8 cellular contexts compared by ENCODE assay signal in genomic region chr7:102395958-102396709, GRCh38. TPM values are rescaled to one million over a fixed set of nuclear protein-coding genes. Genes with fewer than 3 reads are reported as not detected.
DNase-seq lines count a peak whose midpoint lies in the region; ATAC-seq, FAIRE-seq and TF ChIP-seq lines count a peak whose summit lies in the region.

A gene with protein sequence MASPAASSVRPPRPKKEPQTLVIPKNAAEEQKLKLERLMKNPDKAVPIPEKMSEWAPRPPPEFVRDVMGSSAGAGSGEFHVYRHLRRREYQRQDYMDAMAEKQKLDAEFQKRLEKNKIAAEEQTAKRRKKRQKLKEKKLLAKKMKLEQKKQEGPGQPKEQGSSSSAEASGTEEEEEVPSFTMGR (plus strand): TSS chr7:102396363. CDS start chr7:102396412, 49 bp downstream.

- H3K4me1 ChIP-seq in HepG2 (ENCODE audit: insufficient read depth, low read length): peaks cover 17% of the 10 kb centered on the region

- 0 out of 2 replicates have a peak, but pooled peaks have one; percentile 9 for TF ChIP-seq RAD21 in HepG2 (CRISPR knock-in tag; IDR thresholded peaks at IDR 0.05)

- peaks cover 18% of the 10 kb centered on the region for H3K4me1 Mint-ChIP-seq in dendritic cell treated with granulocyte-macrophage colony-stimulating factor and Interleukin-4, amounts not matched to agents 40 ng/mL and 50 ng/mL, for 4 days (ENCODE audit: low read depth)

- 5% methylated on average over 27 of the region's 57 CpGs for WGBS in HepG2 (ENCODE audit: low lambda C conversion rate)

- CTCF ChIA-PET in HepG2 (lab: Yijun Ruan, JAX; ENCODE audit: low intra/inter-chr PET ratio, low total read pairs): no interaction called here

- POLR2A ChIA-PET in HepG2 (lab: Yijun Ruan, JAX): interaction anchor here (0.6 to 1.7 kb wide), 4 partner anchors 10 to 1144 kb away, joined by 3 to 6 read pairs (median 3); no protein-coding TSS in a partner anchor

- intact Hi-C loops in dendritic cell treated with granulocyte-macrophage colony-stimulating factor and Interleukin-4, amounts not matched to agents 40 ng/mL and 50 ng/mL, for 4 days (cut with micrococcal nuclease): no loop called here
- intact Hi-C loops in HepG2 (cut with micrococcal nuclease; ENCODE audit: unreplicated experiment): no loop called here

- peak within 1 kb of the TSS; percentile 86 for H3K4me3 Mint-ChIP-seq in dendritic cell treated with granulocyte-macrophage colony-stimulating factor and Interleukin-4, amounts not matched to agents 40 ng/mL and 50 ng/mL, for 4 days

- no peaks in the 10 kb centered on the region for H3K9me3 ChIP-seq in HepG2 (ENCODE audit: low read length)

- H4K20me1 ChIP-seq in HepG2 (ENCODE audit: insufficient read depth, low read length): no peaks in the 10 kb centered on the region

- H3K9me3 Mint-ChIP-seq in dendritic cell treated with granulocyte-macrophage colony-stimulating factor and Interleukin-4, amounts not matched to agents 40 ng/mL and 50 ng/mL, for 4 days: no peaks in the 10 kb centered on the region

- peak within 1 kb of the TSS; percentile 83 for H3K9ac ChIP-seq in HepG2 (ENCODE audit: insufficient read depth, low read depth, low read length)

- TF ChIP-seq EP300 in HepG2 (IDR thresholded peaks at IDR 0.05; ENCODE audit: low read depth in 2 of 2, low read length in 2 of 2) (no peak), HepG2 (CRISPR knock-in tag; IDR thresholded peaks at IDR 0.05; ENCODE audit: borderline replicate concordance) (no peak)

- in situ Hi-C loops in HepG2 (cut with HindIII; ENCODE audit: extremely low pct_ligation_motif_present, low pct_unique_long_range_greater_than_20kb): no loop called here

- peaks cover 6 to 33% of the 10 kb centered on the region in 2 experiments; a peak in 3 of 5 replicates for H3K36me3 ChIP-seq in HepG2 (replicated peaks in 1 of 2; ENCODE audit: control insufficient read depth in 1 of 2, insufficient read depth in 2 of 2, low read length in 2 of 2)

- peak within 1 kb of the TSS; percentile 63 to 90 (median 87) for H3K4me3 ChIP-seq in HepG2 (replicated peaks in 1 of 3; ENCODE audit: insufficient read depth in 1 of 3, low read depth in 2 of 3, low read length in 3 of 3)

- no TSS peak for BruUV-seq in HepG2 (replicated peaks; lab: Mats Ljungman, UMichigan)

- TF ChIP-seq POLR2A in HepG2 (IDR thresholded peaks at IDR 0.05; ENCODE audit: insufficient read depth in 1 of 2, low read depth in 2 of 2, low read length in 2 of 2): peak; percentile 40 to 74; a peak in 3 of 4 replicates

- H3K27ac Mint-ChIP-seq in dendritic cell treated with granulocyte-macrophage colony-stimulating factor and Interleukin-4, amounts not matched to agents 40 ng/mL and 50 ng/mL, for 4 days: peak within 1 kb of the TSS; percentile 93

- ATAC-seq in GM19397 (IDR thresholded peaks at IDR 0.05; ENCODE audit: unreplicated experiment): peak; percentile 97
- peak; percentile 98 for ATAC-seq in HG03565 (IDR thresholded peaks at IDR 0.05; ENCODE audit: unreplicated experiment)
- ATAC-seq in HepG2: peak; percentile 92

- H3K36me3 Mint-ChIP-seq in dendritic cell treated with granulocyte-macrophage colony-stimulating factor and Interleukin-4, amounts not matched to agents 40 ng/mL and 50 ng/mL, for 4 days (ENCODE audit: low read depth): peaks cover 75% of the 10 kb centered on the region

- peaks cover 9% of the 10 kb centered on the region for H3K79me2 ChIP-seq in HepG2 (ENCODE audit: insufficient read depth, low read length)

- H3K27me3 Mint-ChIP-seq in dendritic cell treated with granulocyte-macrophage colony-stimulating factor and Interleukin-4, amounts not matched to agents 40 ng/mL and 50 ng/mL, for 4 days: no peaks in the 10 kb centered on the region

- H3K27me3 ChIP-seq in HepG2 (ENCODE audit: control insufficient read depth in 1 of 2, insufficient read depth in 2 of 2, low read length in 2 of 2): no peaks in the 10 kb centered on the region

- H3K27ac ChIP-seq in C4-2B (peak within 1 kb of the TSS; percentile 88), HepG2 (ENCODE audit: extremely low read length, insufficient read depth, low read length) (peak within 1 kb of the TSS; percentile 54)

- peak within 1 kb of the TSS; percentile 88 for H3K4me2 ChIP-seq in HepG2 (ENCODE audit: low read depth, low read length)

- no peak for TF ChIP-seq CTCF in C4-2B (conservative IDR thresholded peaks at IDR 0.05)
- TF ChIP-seq CTCF in HepG2 (CRISPR knock-in tag; IDR thresholded peaks at IDR 0.05): no peak

- no peak within 1 kb of the TSS for H2AFZ ChIP-seq in HepG2 (ENCODE audit: low read length)

- DNase-seq in NCI-H774 (lab: John Stamatoyannopoulos, UW): peak; percentile 84
- peak; percentile 56 to 81 for DNase-seq in activated CD4-positive, alpha-beta T cell treated with anti-CD3 and anti-CD28 coated beads, Interleukin-2, amount 50 U/mL, for 24 hours (ENCODE audit: low read depth in 1 of 2, low spot score in 1 of 2)
- peak; percentile 81 for DNase-seq in HepG2 (ENCODE audit: low spot score)
- DNase-seq in stimulated activated CD4-positive, alpha-beta T cell treated with anti-CD3 and anti-CD28 coated beads, Interleukin-2, amount 100 ng/mL, for 48 hours: peak; percentile 68 to 69

- FAIRE-seq in HepG2 (lab: Jason Lieb, UNC): peak; percentile 43

TF ChIP-seq in HepG2, 621 proteins besides CTCF, POLR2A, EP300 and RAD21 (continues in another document):
- no peak for TF ChIP-seq ZNF20 (CRISPR knock-in tag; IDR thresholded peaks at IDR 0.05)
- no peak for TF ChIP-seq ZSCAN12 (CRISPR knock-in tag; IDR thresholded peaks at IDR 0.05)
- peak; percentile 48; the same call in 1 of the 2 replicates for TF ChIP-seq ZHX1 (CRISPR knock-in tag; IDR thresholded peaks at IDR 0.05; ENCODE audit: low read depth)
- peak; percentile 39; the same call in 1 of the 2 replicates for TF ChIP-seq ZNF605 (CRISPR knock-in tag; IDR thresholded peaks at IDR 0.05)
- TF ChIP-seq ZFP91 (CRISPR knock-in tag; IDR thresholded peaks at IDR 0.05; ENCODE audit: borderline replicate concordance): peak; percentile 36; the same call in 1 of the 2 replicates
- TF ChIP-seq MATR3 (CRISPR knock-in tag; IDR thresholded peaks at IDR 0.05): no peak
- peak; percentile 67; the same call in 1 of the 2 replicates for TF ChIP-seq ZNF556 (CRISPR knock-in tag; IDR thresholded peaks at IDR 0.05; ENCODE audit: borderline replicate concordance)
- 0 out of 2 replicates have a peak, but pooled peaks have one; percentile 20 for TF ChIP-seq KLF9 (CRISPR knock-in tag; IDR thresholded peaks at IDR 0.05; ENCODE audit: low read depth)

RNA-seq across cellular contexts. Expression of the gene that starts here (rescaled TPM):
- total RNA-seq in HepG2 (2016; rRNA removed; fragmentation: Illumina TruSeq; extraction: Trizol): 13.2 and 16.8 TPM in 2 replicates
- 6.5 and 6.6 TPM in 2 replicates for total RNA-seq in HepG2 (2016; cell fraction: cytosol; rRNA removed; fragmentation: Illumina TruSeq; extraction: Trizol; ENCODE audit: low read depth)
- 12.1 and 15.9 TPM in 2 replicates for total RNA-seq in HepG2 (2016; cell fraction: insoluble cytoplasmic fraction; rRNA removed; fragmentation: Illumina TruSeq; extraction: Trizol)
- 7.9 and 8.7 TPM in 2 replicates for total RNA-seq in HepG2 (2016; cell fraction: membrane; rRNA removed; fragmentation: Illumina TruSeq; extraction: Trizol)
- total RNA-seq in HepG2 (2016; cell fraction: nucleus; rRNA removed; fragmentation: Illumina TruSeq; extraction: Trizol): 11.8 and 15.0 TPM in 2 replicates
- 13.2 and 16.4 TPM in 2 replicates for polyA plus RNA-seq in HepG2 (2011; rRNA removed)
- 10.2 and 11.6 TPM in 2 replicates for polyA plus RNA-seq in HepG2 (2011; cell fraction: cytosol; rRNA removed)
- 65.4 and 70.0 TPM in 2 replicates for polyA plus RNA-seq in HepG2 (2011; cell fraction: nucleus; rRNA removed)
- polyA plus RNA-seq in HepG2 (2012): 14.2 and 15.7 TPM in 2 replicates
- polyA plus RNA-seq in HepG2 (2016; cell fraction: cytosol; fragmentation: Illumina TruSeq; extraction: Trizol; ENCODE audit: low read depth): 4.3 and 5.8 TPM in 2 replicates
- 15.0 TPM in 2 replicates for polyA plus RNA-seq in HepG2 (2016; cell fraction: insoluble cytoplasmic fraction; fragmentation: Illumina TruSeq; extraction: Trizol; ENCODE audit: low read depth)
- 6.4 and 7.8 TPM in 2 replicates for polyA plus RNA-seq in HepG2 (2016; cell fraction: membrane; fragmentation: Illumina TruSeq; extraction: Trizol; ENCODE audit: low read depth)
- 40.8 and 41.7 TPM in 2 replicates for polyA plus RNA-seq in HepG2 (2016; cell fraction: nucleus; fragmentation: Illumina TruSeq; extraction: Trizol; ENCODE audit: insufficient read depth, low read depth)
- polyA minus RNA-seq in HepG2 (2011; rRNA and poly(A)+ RNA removed; ENCODE audit: low replicate concordance): 6.2 and 6.6 TPM in 2 replicates
- 3.4 and 4.0 TPM in 2 replicates for polyA minus RNA-seq in HepG2 (2011; cell fraction: cytosol; rRNA and poly(A)+ RNA removed)
- 14.5 and 17.1 TPM in 2 replicates for polyA minus RNA-seq in HepG2 (2011; cell fraction: nucleus; rRNA and poly(A)+ RNA removed)

Comparison
In these comparisons a context has a peak if more than half of its experiments do, and no peak if none do; other contexts are left out.
1. Peak in every context shown above with its lines: DNase-seq, ATAC-seq, H3K4me3 ChIP-seq and H3K27ac ChIP-seq.